Comparison of ENCODE assay signal across 20 cellular contexts in the genomic region with DNA sequence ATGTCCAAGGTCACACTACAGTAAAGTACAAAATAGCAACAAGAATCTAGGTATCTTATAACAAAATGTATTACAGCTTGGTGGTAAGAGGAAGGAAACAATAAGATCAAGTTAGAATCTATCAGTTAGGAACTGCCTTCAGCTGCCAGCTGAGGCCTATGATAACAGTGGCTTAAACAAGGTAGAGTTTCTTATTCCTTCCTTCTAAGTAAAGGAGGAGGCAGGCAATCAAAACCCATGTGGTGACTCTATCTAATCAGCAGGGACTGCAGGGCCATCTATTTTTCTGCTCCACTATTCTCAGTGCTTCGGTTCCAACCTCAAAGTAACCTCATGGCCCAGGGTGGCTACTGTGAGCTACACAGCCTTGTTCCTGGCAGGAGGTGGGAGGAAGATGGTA. TPM values are rescaled to one million over a fixed set of nuclear protein-coding genes. Genes with fewer than 3 reads are reported as not detected.
DNase-seq lines count a peak whose midpoint lies in the region; ATAC-seq and TF ChIP-seq lines count a peak whose summit lies in the region.
"Had no signal": no experiment of that assay in that cellular context is flagged by ENCODE, and none has a peak within 500 bp of the region (broad histone marks: within the 10 kb centered on the region; RNA-seq: fewer than 3 reads in every experiment).

No MANE protein-coding gene starts in this region.

- H2AFZ ChIP-seq in Loucy (ENCODE audit: low read length) (peak overlapping the region; percentile 38), mammary epithelial cell (ENCODE audit: low read depth, low read length) (no peak overlapping the region)

- CTCF ChIA-PET in mammary epithelial cell (lab: Charles Lee; ENCODE audit: low non-redundant PET): no interaction called here
- CTCF ChIA-PET in activated naive CD4-positive, alpha-beta T cell treated with anti-CD3 and anti-CD28 coated beads, Interleukin-2, amount 10 ng/mL, durations not matched to agents 7 days and 5 days (lab: Charles Lee): no interaction called here

- no TSS peak for BruUV-seq in mammary epithelial cell (replicated peaks; lab: Mats Ljungman, UMichigan)

- no peak overlapping the region for H3K9ac ChIP-seq in Loucy (ENCODE audit: low read depth, low read length, poor library complexity, severe bottlenecking)
- no peak overlapping the region for H3K9ac ChIP-seq in mammary epithelial cell (ENCODE audit: insufficient read depth, low read length)
- H3K9ac ChIP-seq in skeletal muscle tissue (ENCODE audit: low read depth in 1 of 3, low read length in 3 of 3): no peak overlapping the region

- dilution Hi-C loops in mammary epithelial cell (cut with HindIII; ENCODE audit: low sequenced_read_pairs): no loop called here

- H3K36me3 ChIP-seq in Loucy (ENCODE audit: insufficient read depth, low read length): no peaks in the 10 kb centered on the region
- H3K36me3 ChIP-seq in mammary epithelial cell (ENCODE audit: insufficient read depth, low read length): peaks cover 1% of the 10 kb centered on the region
- no peaks in the 10 kb centered on the region for H3K36me3 ChIP-seq in left lung
- no peaks in the 10 kb centered on the region for H3K36me3 ChIP-seq in skeletal muscle tissue (ENCODE audit: control insufficient read depth in 3 of 3, insufficient read depth in 3 of 3, low read length in 3 of 3)

- H3K9me3 Mint-ChIP-seq in activated naive CD4-positive, alpha-beta T cell treated with anti-CD3 and anti-CD28 coated beads, Interleukin-2, amount 10 ng/mL, durations not matched to agents 7 days and 5 days: no peaks in the 10 kb centered on the region
- H3K9me3 Mint-ChIP-seq: activated naive CD8-positive, alpha-beta T cell treated with anti-CD3 and anti-CD28 coated beads for 36 hours had no signal

- H3K4me3 ChIP-seq in Loucy (ENCODE audit: low read length, poor library complexity, severe bottlenecking) (no peak overlapping the region), mammary epithelial cell (replicated peaks in 1 of 3; ENCODE audit: insufficient read depth in 1 of 3, low read depth in 2 of 3, low read length in 3 of 3) (no peak overlapping the region), left lung (no peak overlapping the region), skeletal muscle tissue (ENCODE audit: low read length in 3 of 3) (no peak overlapping the region)
- H3K4me3 ChIP-seq: SK-N-MC had no signal

- DNase-seq in mammary epithelial cell (no peak), left lung (no peak), mesenteric fat pad (ENCODE audit: low spot score) (no peak), SIG-M5 treated with dmso at 0.1 percent for 504 hours (lab: John Stamatoyannopoulos, UW; ENCODE audit: unreplicated experiment) (no peak)
- DNase-seq in activated naive CD4-positive, alpha-beta T cell treated with anti-CD3 and anti-CD28 coated beads, Interleukin-2, amount 10 ng/mL, durations not matched to agents 7 days and 5 days: no peak
- DNase-seq in activated CD4-positive, alpha-beta T cell treated with anti-CD3 and anti-CD28 coated beads, Interleukin-2, amount 50 U/mL, for 1 hour: no peak
- DNase-seq: activated CD8-positive, alpha-beta memory T cell treated with anti-CD3 and anti-CD28 coated beads, Interleukin-2, amount 50 U/mL, for 4 hours; activated naive CD8-positive, alpha-beta T cell treated with anti-CD3 and anti-CD28 coated beads for 36 hours; cerebellar nuclear complex; DMS53; GOT3; hypothalamus; NCI-H2171 treated with DMSO at 0.1 percent for 48 hours; NK-92 treated with Interleukin-12 subunit alpha and Interleukin-12 subunit beta, amount 100 ng/mL, for 24 hours had no signal

- peak overlapping the region; percentile 27 for H3K27ac ChIP-seq in mammary epithelial cell (ENCODE audit: insufficient read depth, low read depth, low read length)
- H3K27ac ChIP-seq in left lung: peak overlapping the region; percentile 59 to 69
- peak overlapping the region; percentile 65 for H3K27ac ChIP-seq in skeletal muscle tissue (ENCODE audit: low read depth, low read length)
- H3K27ac ChIP-seq: SK-N-MC had no signal

- no peaks in the 10 kb centered on the region for H3K4me1 Mint-ChIP-seq in activated naive CD4-positive, alpha-beta T cell treated with anti-CD3 and anti-CD28 coated beads, Interleukin-2, amount 10 ng/mL, durations not matched to agents 7 days and 5 days
- H3K4me1 Mint-ChIP-seq: activated naive CD8-positive, alpha-beta T cell treated with anti-CD3 and anti-CD28 coated beads for 36 hours had no signal

- H3K27ac Mint-ChIP-seq in activated naive CD4-positive, alpha-beta T cell treated with anti-CD3 and anti-CD28 coated beads, Interleukin-2, amount 10 ng/mL, durations not matched to agents 7 days and 5 days: no peak overlapping the region
- H3K27ac Mint-ChIP-seq: activated naive CD8-positive, alpha-beta T cell treated with anti-CD3 and anti-CD28 coated beads for 36 hours had no signal

- TF ChIP-seq CTCF in Loucy (conservative IDR thresholded peaks at IDR 0.05; ENCODE audit: low read length) (no peak), mammary epithelial cell (conservative IDR thresholded peaks at IDR 0.05 in 1 of 2, IDR thresholded peaks at IDR 0.05 in 1 of 2; ENCODE audit: extremely low read depth in 1 of 2, insufficient read depth in 1 of 2, low read depth in 1 of 2, low read length in 2 of 2) (no peak), left lung (IDR thresholded peaks at IDR 0.05) (no peak)

- peak; percentile 8 for ATAC-seq in left lung

- WGBS in mammary epithelial cell (ENCODE audit: low coverage, missing lambda C conversion rate): 100% methylated on average over 1 of the region's 1 CpG

- intact Hi-C loops in mammary epithelial cell (cut with micrococcal nuclease): no loop called here
- intact Hi-C loops in left lung (cut with DNase I): no loop called here

- H4K20me1 ChIP-seq in Loucy (ENCODE audit: insufficient read depth, low read length, poor library complexity, severe bottlenecking) (no peaks in the 10 kb centered on the region), mammary epithelial cell (ENCODE audit: insufficient read depth, low read length) (no peaks in the 10 kb centered on the region)

- H3K9me2 ChIP-seq in Loucy (replicated peaks; ENCODE audit: low read depth, low read length): no peaks in the 10 kb centered on the region

- no peaks in the 10 kb centered on the region for H3K79me2 ChIP-seq in Loucy (ENCODE audit: insufficient read depth, low read length)
- H3K79me2 ChIP-seq in mammary epithelial cell (ENCODE audit: insufficient read depth, low read length): peaks cover 79% of the 10 kb centered on the region

- no peaks in the 10 kb centered on the region for H3K36me3 Mint-ChIP-seq in activated naive CD4-positive, alpha-beta T cell treated with anti-CD3 and anti-CD28 coated beads, Interleukin-2, amount 10 ng/mL, durations not matched to agents 7 days and 5 days
- H3K36me3 Mint-ChIP-seq: activated naive CD8-positive, alpha-beta T cell treated with anti-CD3 and anti-CD28 coated beads for 36 hours had no signal

- H3K4me2 ChIP-seq in Loucy (ENCODE audit: low read depth, low read length, poor library complexity, severe bottlenecking): peak overlapping the region; percentile 6
- peak overlapping the region; percentile 76 for H3K4me2 ChIP-seq in mammary epithelial cell (ENCODE audit: insufficient read depth, low read depth, low read length)

- H3K4me3 Mint-ChIP-seq in activated naive CD4-positive, alpha-beta T cell treated with anti-CD3 and anti-CD28 coated beads, Interleukin-2, amount 10 ng/mL, durations not matched to agents 7 days and 5 days: no peak overlapping the region
- H3K4me3 Mint-ChIP-seq: activated naive CD8-positive, alpha-beta T cell treated with anti-CD3 and anti-CD28 coated beads for 36 hours had no signal

- no peaks in the 10 kb centered on the region for H3K9me3 ChIP-seq in Loucy (ENCODE audit: insufficient read depth, low read depth, low read length)
- no peaks in the 10 kb centered on the region for H3K9me3 ChIP-seq in mammary epithelial cell (replicated peaks; ENCODE audit: insufficient read depth, low read length)
- H3K9me3 ChIP-seq in left lung: no peaks in the 10 kb centered on the region
- no peaks in the 10 kb centered on the region for H3K9me3 ChIP-seq in skeletal muscle tissue (ENCODE audit: control insufficient read depth in 3 of 3, low read length in 3 of 3)

- H3K4me1 ChIP-seq in Loucy (ENCODE audit: insufficient read depth, low read length, poor library complexity, severe bottlenecking) (peaks cover 4% of the 10 kb centered on the region), mammary epithelial cell (ENCODE audit: insufficient read depth, low read length) (peaks cover 34% of the 10 kb centered on the region), left lung (peaks cover 5 to 18% of the 10 kb centered on the region in 2 donors), skeletal muscle tissue (ENCODE audit: control insufficient read depth in 3 of 3, insufficient read depth in 3 of 3, low read length in 3 of 3) (peaks cover 7 to 21% (median 20%) of the 10 kb centered on the region in 3 donors)

- no peaks in the 10 kb centered on the region for H3F3A ChIP-seq in Loucy (ENCODE audit: low read depth)

- no peaks in the 10 kb centered on the region for H3K27me3 ChIP-seq in Loucy (ENCODE audit: insufficient read depth, low read length, poor library complexity, severe bottlenecking)
- H3K27me3 ChIP-seq in mammary epithelial cell (ENCODE audit: insufficient read depth, low read length): no peaks in the 10 kb centered on the region
- no peaks in the 10 kb centered on the region for H3K27me3 ChIP-seq in left lung
- no peaks in the 10 kb centered on the region for H3K27me3 ChIP-seq in skeletal muscle tissue (ENCODE audit: control insufficient read depth in 3 of 3, insufficient read depth in 3 of 3, low read length in 3 of 3)

- in situ Hi-C loops in mammary epithelial cell (cut with MboI; ENCODE audit: low sequenced_read_pairs in 2 of 2): no loop called here

- no peaks in the 10 kb centered on the region for H3K27me3 Mint-ChIP-seq in activated naive CD4-positive, alpha-beta T cell treated with anti-CD3 and anti-CD28 coated beads, Interleukin-2, amount 10 ng/mL, durations not matched to agents 7 days and 5 days

RNA-seq across cellular contexts. Expression of a gene that starts 10.9 kb away (rescaled TPM):
- 10 to 100 TPM; 42.7 to 69.3 TPM for total RNA-seq in mammary epithelial cell
- 15.8 TPM for polyA plus RNA-seq in mammary epithelial cell
- polyA minus RNA-seq in mammary epithelial cell: 113 TPM
- total RNA-seq in left lung: 100 to 1,000 TPM in 1 of 2 donors, 10 to 100 TPM in 1; 84.6 to 114 TPM
- total RNA-seq in skeletal muscle tissue: 20.4 TPM
- 162 TPM for total RNA-seq in mesenteric fat pad
- total RNA-seq: activated naive CD8-positive, alpha-beta T cell treated with anti-CD3 and anti-CD28 coated beads for 36 hours had no signal

RNA-seq across cellular contexts. Expression of a gene that starts 37.5 kb away (rescaled TPM):
- total RNA-seq in mammary epithelial cell: under 1 TPM in 1 of 2 donors, not detected in 1; 0.17 TPM
- polyA plus RNA-seq in mammary epithelial cell: not detected
- not detected for polyA minus RNA-seq in mammary epithelial cell
- total RNA-seq in left lung: not detected
- not detected for total RNA-seq in skeletal muscle tissue
- not detected for total RNA-seq in mesenteric fat pad
- total RNA-seq: activated naive CD8-positive, alpha-beta T cell treated with anti-CD3 and anti-CD28 coated beads for 36 hours; lung microvascular endothelial cell had no signal
- polyA plus RNA-seq: BJ, esophagus had no signal
